ENCODE assay signal across 15 cellular contexts in the genomic region with DNA sequence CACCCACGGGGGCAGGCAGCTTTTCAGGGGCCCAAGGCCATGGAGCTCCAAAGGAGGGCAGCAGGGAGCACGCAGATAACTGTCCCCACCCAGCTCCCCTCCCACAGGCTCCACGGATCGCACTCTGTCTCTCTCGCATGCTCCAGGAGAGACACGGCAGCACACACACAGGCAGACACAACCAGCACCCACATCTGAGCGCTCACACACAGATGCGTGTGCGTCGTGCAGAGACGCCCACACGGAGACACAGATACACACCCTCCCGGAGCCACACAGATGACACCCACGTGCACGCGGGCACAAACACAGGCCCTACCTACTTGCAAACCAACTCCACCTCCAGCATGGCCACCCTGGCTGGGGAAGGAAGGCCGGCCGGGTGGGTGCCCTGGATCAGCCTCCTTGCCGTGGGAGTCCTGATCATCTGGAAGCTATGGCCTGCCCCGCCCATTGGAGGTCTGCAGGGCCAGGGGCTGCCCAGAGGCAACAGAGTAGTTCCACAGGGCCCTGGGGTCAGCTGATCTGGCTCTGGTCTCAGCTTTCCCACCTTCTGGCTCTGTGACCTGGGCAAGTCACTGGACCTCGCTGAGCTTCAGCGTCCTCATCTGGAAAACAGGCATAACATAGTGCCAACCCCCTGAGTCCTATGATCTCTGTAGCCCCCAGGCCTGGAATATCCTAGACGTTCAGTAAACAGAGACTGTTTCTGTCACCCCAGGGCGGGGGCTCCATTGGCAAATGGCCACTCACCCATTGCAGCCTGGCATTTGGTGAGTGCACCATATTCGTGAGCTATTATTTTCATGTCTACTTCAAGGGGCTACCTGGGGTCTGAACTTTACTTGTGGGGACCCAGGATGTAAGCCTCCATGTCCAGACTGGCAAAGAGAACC. TPM values are rescaled to one million over a fixed set of nuclear protein-coding genes. Genes with fewer than 3 reads are reported as not detected.
A peak's percentile ranks its signal among the peaks of the same experiment; 100 is the strongest.
DNase-seq lines count a peak whose midpoint lies in the region; FAIRE-seq and TF ChIP-seq lines count a peak whose summit lies in the region.
"Had no signal": no experiment of that assay in that cellular context is flagged by ENCODE, and none has a peak within 500 bp of the region (broad histone marks: within the 10 kb centered on the region; RNA-seq: fewer than 3 reads in every experiment).

No MANE protein-coding gene starts in this region.

- H2BK120ac ChIP-seq in H1 (replicated peaks; ENCODE audit: low read depth, low read length): no peak overlapping the region
- no peak overlapping the region for H2BK120ac ChIP-seq in neuronal stem cell (ENCODE audit: low read depth, low read length)

- H2BK5ac ChIP-seq in H1 (ENCODE audit: low read depth, low read length) (no peak overlapping the region), neuronal stem cell (ENCODE audit: low read length) (no peak overlapping the region)

- H3K14ac ChIP-seq in H1 (ENCODE audit: insufficient read length): no peak overlapping the region
- H3K14ac ChIP-seq in neuronal stem cell (ENCODE audit: low read length): peak overlapping the region; percentile 42

- H3K4me2 ChIP-seq in H1 (ENCODE audit: insufficient read depth in 1 of 2, low read depth in 2 of 2, low read length in 2 of 2) (no peak overlapping the region), neuronal stem cell (ENCODE audit: insufficient read depth, low read length, poor library complexity, severe bottlenecking) (no peak overlapping the region)
- H3K4me2 ChIP-seq: A549 had no signal

- H3K4ac ChIP-seq in H1 (replicated peaks; ENCODE audit: insufficient read length, low read depth, low read length) (no peak overlapping the region), neuronal stem cell (ENCODE audit: low read length) (peak overlapping the region; percentile 17)

- H3K23ac ChIP-seq in H1 (ENCODE audit: insufficient read length) (no peak overlapping the region), neuronal stem cell (ENCODE audit: low read depth, low read length, poor library complexity) (peak overlapping the region; percentile 87)

- 86% methylated on average over 25 of the region's 25 CpGs; no CpG with 5 or more reads in 1 of the 2 experiments for WGBS in H1 (ENCODE audit: extremely low coverage in 1 of 2, insufficient coverage in 1 of 2, insufficient read length in 1 of 2, insufficient replicate concordance in 2 of 2, low coverage in 1 of 2, low lambda C conversion rate in 2 of 2, missing lambda C conversion rate in 1 of 2), 2 experiments
- WGBS in neuronal stem cell (ENCODE audit: extremely low coverage in 2 of 2, insufficient read length in 2 of 2, insufficient replicate concordance in 1 of 2), 2 donors: no CpG with 5 or more reads among the region's 25 CpGs

- POLR2A ChIA-PET in HEK293 (lab: Yijun Ruan, JAX) (no interaction called here), H1 (lab: Charles Lee; ENCODE audit: partially characterized antibody) (interaction anchor here (1.9 kb wide), 1 partner anchor 12 kb away, joined by 6 read pairs; no protein-coding TSS in a partner anchor)

- H2AK5ac ChIP-seq in H1 (ENCODE audit: low read depth, low read length) (no peak overlapping the region), neuronal stem cell (ENCODE audit: low read depth, low read length) (peak overlapping the region; percentile 3)

- H4K91ac ChIP-seq in H1 (replicated peaks; ENCODE audit: insufficient read length, low read length) (no peak overlapping the region), neuronal stem cell (ENCODE audit: low read depth, low read length, poor library complexity) (peak overlapping the region; percentile 40)

- H3K9ac ChIP-seq in H1 (replicated peaks in 1 of 4; ENCODE audit: extremely low read depth in 1 of 4, low read depth in 3 of 4, low read length in 3 of 4) (no peak overlapping the region), neuronal stem cell (ENCODE audit: low read depth, low read length, poor library complexity) (no peak overlapping the region)

- H4K8ac ChIP-seq in H1 (ENCODE audit: extremely low read depth, insufficient read depth, low read length): no peak overlapping the region; the same call in 1 of the 2 replicates
- H4K8ac ChIP-seq in neuronal stem cell (ENCODE audit: low read depth, low read length): no peak overlapping the region

- no peak overlapping the region for H4K5ac ChIP-seq in H1 (ENCODE audit: insufficient read length, low read depth, low read length)

- H4K20me1 ChIP-seq in H1 (replicated peaks in 1 of 2; ENCODE audit: control insufficient read depth in 1 of 2, insufficient read depth in 2 of 2, low read length in 2 of 2): no peaks in the 10 kb centered on the region

- H3K9me3 ChIP-seq in HEK293 (ENCODE audit: control insufficient read depth, insufficient read depth, low read depth, low read length) (no peaks in the 10 kb centered on the region), H1 (ENCODE audit: insufficient read depth in 2 of 2, low read depth in 1 of 2, low read length in 1 of 2) (no peaks in the 10 kb centered on the region), neuronal stem cell (replicated peaks in 1 of 2; ENCODE audit: control insufficient read depth in 2 of 2, insufficient read depth in 1 of 2, low read depth in 1 of 2, low read length in 2 of 2) (no peaks in the 10 kb centered on the region)
- H3K9me3 ChIP-seq: A549 had no signal

- no peak for TF ChIP-seq CTCF in HEK293 (tag by site-specific recombination; IDR thresholded peaks at IDR 0.05)
- TF ChIP-seq CTCF in H1 (IDR thresholded peaks at IDR 0.05; ENCODE audit: control extremely low read depth in 1 of 3, insufficient read depth in 1 of 3, low read depth in 1 of 3, low read length in 3 of 3): peak in 2 of 3 experiments; percentile 9 to 33; a peak in 2 of 4 replicates

- CTCF ChIA-PET in HEK293 (lab: Yijun Ruan, JAX) (interaction anchor here (0.6 to 1.7 kb wide), 5 partner anchors 11 to 313 kb away, joined by 3 to 5 read pairs (median 3); no protein-coding TSS in a partner anchor), H1 (lab: Charles Lee; ENCODE audit: partially characterized antibody) (interaction anchor here (0.6 to 2.6 kb wide), 15 partner anchors 9 to 171 kb away, joined by 3 to 10 read pairs (median 3); no protein-coding TSS in a partner anchor)

- H3K23me2 ChIP-seq in H1 (ENCODE audit: low read depth, low read length): no peaks in the 10 kb centered on the region

- no peak overlapping the region for H3K56ac ChIP-seq in H1 (replicated peaks; ENCODE audit: insufficient read length, low read depth, low read length)

- H3K4me3 ChIP-seq in HEK293 (ENCODE audit: low read depth, low read length): no peak overlapping the region
- H3K4me3 ChIP-seq in H1 (ENCODE audit: extremely low read depth in 1 of 4, insufficient read depth in 2 of 4, low read depth in 3 of 4, low read length in 4 of 4): no peak overlapping the region
- no peak overlapping the region for H3K4me3 ChIP-seq in neuronal stem cell (ENCODE audit: low read length in 2 of 2)
- H3K4me3 ChIP-seq: A549, GM12878 had no signal

- no peak for TF ChIP-seq POLR2A in H1 (IDR thresholded peaks at IDR 0.05; ENCODE audit: control extremely low read depth in 1 of 2, low read depth in 2 of 2, low read length in 2 of 2)

- H3K79me1 ChIP-seq in H1 (ENCODE audit: low read depth, low read length) (no peaks in the 10 kb centered on the region), neuronal stem cell (ENCODE audit: low read depth, low read length) (no peaks in the 10 kb centered on the region)

- H3K27ac ChIP-seq in HEK293 (ENCODE audit: extremely low read depth, low read depth, low read length) (no peak overlapping the region), H1 (ENCODE audit: low read depth, low read length) (no peak overlapping the region), neuronal stem cell (replicated peaks; ENCODE audit: low read length) (no peak overlapping the region)
- H3K27ac ChIP-seq: A549 had no signal

- H2BK15ac ChIP-seq in H1 (ENCODE audit: low read length) (no peak overlapping the region), neuronal stem cell (ENCODE audit: low read length) (peak overlapping the region; percentile 37)

- FAIRE-seq in H1 (lab: Jason Lieb, UNC): no peak
- FAIRE-seq: A549, GM12878, GM18507 had no signal

- TF ChIP-seq RAD21 in H1 (IDR thresholded peaks at IDR 0.05 in 1 of 2, conservative IDR thresholded peaks at IDR 0.05 in 1 of 2; ENCODE audit: low read depth in 2 of 2, low read length in 2 of 2): peak in 1 of 2 experiments; percentile 3; a peak in 1 of 4 replicates

- no peaks in the 10 kb centered on the region for H3K4me1 ChIP-seq in HEK293 (ENCODE audit: control insufficient read depth, insufficient read depth, low read length)
- peaks cover 0 to 2% (median 0%) of the 10 kb centered on the region in 4 experiments; a peak in 3 of 7 replicates for H3K4me1 ChIP-seq in H1 (replicated peaks in 1 of 4; ENCODE audit: control insufficient read depth in 3 of 4, insufficient read depth in 4 of 4, low read length in 3 of 4)
- peaks cover 4 to 11% of the 10 kb centered on the region in 2 donors for H3K4me1 ChIP-seq in neuronal stem cell (ENCODE audit: control insufficient read depth in 2 of 2, insufficient read depth in 1 of 2, low read depth in 1 of 2, low read length in 2 of 2)
- H3K4me1 ChIP-seq: A549 had no signal

- TF ChIP-seq EP300 in H1 (IDR thresholded peaks at IDR 0.05; ENCODE audit: borderline replicate concordance in 1 of 2, low read depth in 2 of 2, low read length in 2 of 2): no peak

- H2BK12ac ChIP-seq in H1 (ENCODE audit: low read depth, low read length) (no peak overlapping the region; the same call in 1 of the 2 replicates), neuronal stem cell (ENCODE audit: low read length) (no peak overlapping the region)

- H3K27me3 ChIP-seq in H1 (replicated peaks in 1 of 4; ENCODE audit: control insufficient read depth in 3 of 4, extremely low read depth in 1 of 4, insufficient read depth in 3 of 4, low read length in 3 of 4): no peaks in the 10 kb centered on the region
- no peaks in the 10 kb centered on the region for H3K27me3 ChIP-seq in neuronal stem cell (ENCODE audit: control insufficient read depth in 3 of 3, insufficient read depth in 3 of 3, low read depth in 1 of 3, low read length in 3 of 3)

- no peak overlapping the region for H2AFZ ChIP-seq in H1 (ENCODE audit: low read length)
- peak overlapping the region; percentile 9 for H2AFZ ChIP-seq in neuronal stem cell (ENCODE audit: low read length)

- no peaks in the 10 kb centered on the region for H3K79me2 ChIP-seq in H1 (ENCODE audit: control insufficient read depth in 1 of 2, insufficient read depth in 2 of 2, low read length in 2 of 2)

- no peak overlapping the region for H2BK20ac ChIP-seq in H1 (ENCODE audit: low read length)

- DNase-seq in Ammon's horn (ENCODE audit: low spot score) (peak; percentile 19), H1 (ENCODE audit: low read depth in 1 of 2, low spot score in 2 of 2) (no peak), neuronal stem cell (ENCODE audit: low spot score) (no peak), NCI-H1105 (lab: John Stamatoyannopoulos, UW) (no peak), NCI-H2196 treated with DMSO at 0.1 percent for 48 hours (lab: John Stamatoyannopoulos, UW; ENCODE audit: unreplicated experiment) (no peak)
- no peak for DNase-seq in effector CD4-positive, alpha-beta T cell
- DNase-seq: HCEC 1CT, NCI-H146, NCI-H2081 treated with DMSO at 0.1 percent for 48 hours, NCI-H2227 treated with DMSO at 0.1 percent for 48 hours, NCI-H526 had no signal

- H3K18ac ChIP-seq in H1 (ENCODE audit: extremely low read depth, low read length) (peak overlapping the region; percentile 24; the same call in 1 of the 2 replicates), neuronal stem cell (ENCODE audit: low read length) (peak overlapping the region; percentile 87)

- H3K36me3 ChIP-seq in HEK293 (ENCODE audit: control insufficient read depth in 2 of 2, insufficient read depth in 1 of 2, low read length in 2 of 2): no peaks in the 10 kb centered on the region
- no peaks in the 10 kb centered on the region for H3K36me3 ChIP-seq in H1 (ENCODE audit: control insufficient read depth in 2 of 4, insufficient read depth in 4 of 4, low read length in 3 of 4)
- no peaks in the 10 kb centered on the region for H3K36me3 ChIP-seq in neuronal stem cell (replicated peaks in 1 of 2; ENCODE audit: control insufficient read depth in 2 of 2, insufficient read depth in 2 of 2, low read length in 2 of 2)

RNA-seq across cellular contexts. Expression of a gene that starts 31.6 kb away (rescaled TPM):
- total RNA-seq in H1 (2021; fragmentation: NEBNext Ultra II Directional; extraction: Animal tissue kit (Norgen Biotek cat#: 25700)): 25.4 and 25.5 TPM in 2 replicates
- 34.7 and 36.1 TPM in 2 replicates for polyA plus RNA-seq in H1 (2011; rRNA removed)
- 31.9 TPM for polyA plus RNA-seq in H1 (2011; cell fraction: cytosol; rRNA removed)
- 41.5 TPM for polyA plus RNA-seq in H1 (2011; cell fraction: nucleus; rRNA removed)
- polyA plus RNA-seq in H1 (2012, experiment 1 of 2): 22.4 to 25.6 TPM (median 25.0 TPM) in 4 replicates
- polyA plus RNA-seq in H1 (2012, experiment 2 of 2): 32.7 TPM
- 20.3 TPM for polyA plus RNA-seq in H1 (2013, experiment 1 of 2)
- polyA plus RNA-seq in H1 (2013, experiment 2 of 2): 20.1 TPM
- polyA minus RNA-seq in H1 (2011; rRNA and poly(A)+ RNA removed): 45.8 and 49.4 TPM in 2 replicates
- 16.4 TPM for polyA minus RNA-seq in H1 (2011; cell fraction: cytosol; rRNA and poly(A)+ RNA removed)
- polyA minus RNA-seq in H1 (2011; cell fraction: nucleus; rRNA and poly(A)+ RNA removed): 20.7 TPM
- 19.2 TPM for polyA plus RNA-seq in neuronal stem cell (2013, experiment 1 of 2)
- polyA plus RNA-seq in neuronal stem cell (2013, experiment 2 of 2): 19.6 TPM

RNA-seq across cellular contexts. Expression of a gene that starts 38.3 kb away (rescaled TPM):
- total RNA-seq in H1 (2021; fragmentation: NEBNext Ultra II Directional; extraction: Animal tissue kit (Norgen Biotek cat#: 25700)): 57.2 and 61.8 TPM in 2 replicates
- 41.2 and 81.9 TPM in 2 replicates for polyA plus RNA-seq in H1 (2011; rRNA removed)
- polyA plus RNA-seq in H1 (2011; cell fraction: cytosol; rRNA removed): 38.1 TPM
- polyA plus RNA-seq in H1 (2011; cell fraction: nucleus; rRNA removed): 82.7 TPM
- 43.5 to 57.6 TPM (median 49.1 TPM) in 4 replicates for polyA plus RNA-seq in H1 (2012, experiment 1 of 2)
- polyA plus RNA-seq in H1 (2012, experiment 2 of 2): 36.6 TPM
- polyA plus RNA-seq in H1 (2013, experiment 1 of 2): 40.4 TPM
- polyA plus RNA-seq in H1 (2013, experiment 2 of 2): 39.5 TPM
- 33.9 and 37.3 TPM in 2 replicates for polyA minus RNA-seq in H1 (2011; rRNA and poly(A)+ RNA removed)
- polyA minus RNA-seq in H1 (2011; cell fraction: cytosol; rRNA and poly(A)+ RNA removed): 84.8 TPM
- 50.5 TPM for polyA minus RNA-seq in H1 (2011; cell fraction: nucleus; rRNA and poly(A)+ RNA removed)
- 98.6 TPM for polyA plus RNA-seq in neuronal stem cell (2013, experiment 1 of 2)
- polyA plus RNA-seq in neuronal stem cell (2013, experiment 2 of 2): 99.8 TPM
